ENCODE assay signal across 1 cellular context in genomic region chrX:10726647-10727046, GRCh38.
TF ChIP-seq lines count a peak whose summit lies in the region.

No MANE protein-coding gene starts in this region.

TF ChIP-seq in H1, 55 proteins besides CTCF, POLR2A, EP300 and RAD21:
- TF ChIP-seq ATF2 (IDR thresholded peaks at IDR 0.05; ENCODE audit: low read length): no peak
- TF ChIP-seq, protein P1, sequence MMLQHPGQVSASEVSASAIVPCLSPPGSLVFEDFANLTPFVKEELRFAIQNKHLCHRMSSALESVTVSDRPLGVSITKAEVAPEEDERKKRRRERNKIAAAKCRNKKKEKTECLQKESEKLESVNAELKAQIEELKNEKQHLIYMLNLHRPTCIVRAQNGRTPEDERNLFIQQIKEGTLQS (IDR thresholded peaks at IDR 0.05; ENCODE audit: insufficient read depth, low read depth, low read length): no peak
- TF ChIP-seq CHD2 (IDR thresholded peaks at IDR 0.05; ENCODE audit: low read length): no peak
- no peak for TF ChIP-seq MAX (IDR thresholded peaks at IDR 0.05)
- no peak for TF ChIP-seq ZNF274 (IDR thresholded peaks at IDR 0.05; ENCODE audit: borderline replicate concordance, extremely low read depth, low read length)
- TF ChIP-seq SUZ12 (IDR thresholded peaks at IDR 0.05; ENCODE audit: low read length): no peak
- no peak for TF ChIP-seq EGR1 (IDR thresholded peaks at IDR 0.05; ENCODE audit: borderline replicate concordance, low read depth, low read length)
- no peak for TF ChIP-seq CTBP2 (IDR thresholded peaks at IDR 0.05; ENCODE audit: borderline replicate concordance, insufficient read depth, insufficient read length, low read length)
- TF ChIP-seq JUN (IDR thresholded peaks at IDR 0.05; ENCODE audit: low read depth, low read length): no peak
- no peak for TF ChIP-seq PHF8 (conservative IDR thresholded peaks at IDR 0.05; ENCODE audit: low read depth, low read length)
